18 cellular contexts compared by ENCODE assay signal in the genomic region with DNA sequence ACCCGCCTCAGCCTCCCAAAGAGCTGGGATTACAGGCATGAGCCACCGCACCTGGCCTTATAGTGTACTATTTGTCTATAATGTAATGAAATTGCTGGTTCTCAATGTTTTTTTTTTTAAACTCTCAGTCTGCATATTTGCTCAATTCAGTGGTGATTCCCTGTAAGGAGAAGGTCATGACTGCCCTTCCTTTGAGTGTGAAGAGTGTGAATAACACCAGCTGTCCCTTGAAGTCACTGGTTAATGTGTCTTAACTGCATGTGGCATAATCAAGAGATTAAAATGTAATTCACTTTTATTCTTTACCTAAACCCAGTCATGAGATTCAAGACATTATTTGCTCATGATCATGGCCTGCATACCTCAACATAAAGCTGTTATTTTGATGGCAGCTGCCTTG.
"Had no signal": no experiment of that assay in that cellular context is flagged by ENCODE, and none has a peak within 500 bp of the region (broad histone marks: within the 10 kb centered on the region; RNA-seq: fewer than 3 reads in every experiment).

No MANE protein-coding gene starts in this region.

- H3K36me3 ChIP-seq: thoracic aorta had no signal

- ATAC-seq: activated CD8-positive, alpha-beta T cell treated with anti-CD3 and anti-CD28 coated beads, Interleukin-2, amount 10 ng/mL, durations not matched to agents 7 days and 5 days; gastroesophageal sphincter; heart left ventricle; sciatic nerve; stimulated activated naive B cell treated with anti-CD40 and anti-IgM and Interleukin-4, amounts not matched to agents 10 μg/mL and 1 μg/mL and 100 μg/mL, for 72 hours had no signal

- H3K9me3 ChIP-seq: esophagus muscularis mucosa, gastroesophageal sphincter, thoracic aorta had no signal

- H3K27ac Mint-ChIP-seq: activated B cell treated with CpG ODN at 0.5 μM for 24 hours; activated CD8-positive, alpha-beta T cell treated with anti-CD3 and anti-CD28 coated beads, Interleukin-2, amount 10 ng/mL, durations not matched to agents 7 days and 5 days; activated naive CD4-positive, alpha-beta T cell treated with anti-CD3 and anti-CD28 coated beads, Interleukin-2, amount 50 U/mL, for 24 hours; stimulated activated naive B cell treated with anti-CD40 and anti-IgM and Interleukin-4, amounts not matched to agents 10 μg/mL and 1 μg/mL and 100 μg/mL, for 72 hours had no signal

- H3K27me3 ChIP-seq: esophagus muscularis mucosa, gastroesophageal sphincter, heart left ventricle had no signal

- H3K4me3 Mint-ChIP-seq: activated B cell treated with CpG ODN at 0.5 μM for 24 hours; activated CD8-positive, alpha-beta T cell treated with anti-CD3 and anti-CD28 coated beads, Interleukin-2, amount 10 ng/mL, durations not matched to agents 7 days and 5 days; activated naive CD4-positive, alpha-beta T cell treated with anti-CD3 and anti-CD28 coated beads, Interleukin-2, amount 50 U/mL, for 24 hours; stimulated activated naive B cell treated with anti-CD40 and anti-IgM and Interleukin-4, amounts not matched to agents 10 μg/mL and 1 μg/mL and 100 μg/mL, for 72 hours had no signal

- H3K27ac ChIP-seq: esophagus muscularis mucosa, gastroesophageal sphincter, heart left ventricle, left ventricle myocardium inferior, thoracic aorta had no signal

- H3K9me3 Mint-ChIP-seq: activated naive CD4-positive, alpha-beta T cell treated with anti-CD3 and anti-CD28 coated beads, Interleukin-2, amount 50 U/mL, for 24 hours had no signal

- H3K4me3 ChIP-seq: esophagus muscularis mucosa, gastroesophageal sphincter, heart left ventricle, left ventricle myocardium inferior, thoracic aorta had no signal

- DNase-seq: activated B cell treated with CpG ODN at 0.5 μM for 24 hours; activated CD4-positive, alpha-beta T cell treated with anti-CD3 and anti-CD28 coated beads for 4 hours; activated CD8-positive, alpha-beta memory T cell treated with anti-CD3 and anti-CD28 coated beads, Interleukin-2, amount 50 U/mL, for 4 hours; activated CD8-positive, alpha-beta T cell treated with anti-CD3 and anti-CD28 coated beads, Interleukin-2, amount 10 ng/mL, durations not matched to agents 7 days and 5 days; activated gamma-delta T cell; activated T-cell treated with anti-CD3 and anti-CD28 coated beads, Interleukin-2, amount 50 U/mL, for 48 hours; dermis blood vessel endothelial cell; effector memory CD4-positive, alpha-beta T cell; heart left ventricle; left ventricle myocardium inferior; mammary epithelial cell; stimulated activated CD4-positive, alpha-beta T cell treated with anti-CD3 and anti-CD28 coated beads, Interleukin-4, amount 100 ng/mL, for 4 hours; stimulated activated naive B cell treated with anti-CD40 and anti-IgM and Interleukin-4, amounts not matched to agents 10 μg/mL and 1 μg/mL and 100 μg/mL, for 72 hours had no signal

- H3K27me3 Mint-ChIP-seq: activated B cell treated with CpG ODN at 0.5 μM for 24 hours; activated naive CD4-positive, alpha-beta T cell treated with anti-CD3 and anti-CD28 coated beads, Interleukin-2, amount 50 U/mL, for 24 hours; stimulated activated naive B cell treated with anti-CD40 and anti-IgM and Interleukin-4, amounts not matched to agents 10 μg/mL and 1 μg/mL and 100 μg/mL, for 72 hours had no signal
